Comparison of ENCODE assay signal across 12 cellular contexts in the genomic region with DNA sequence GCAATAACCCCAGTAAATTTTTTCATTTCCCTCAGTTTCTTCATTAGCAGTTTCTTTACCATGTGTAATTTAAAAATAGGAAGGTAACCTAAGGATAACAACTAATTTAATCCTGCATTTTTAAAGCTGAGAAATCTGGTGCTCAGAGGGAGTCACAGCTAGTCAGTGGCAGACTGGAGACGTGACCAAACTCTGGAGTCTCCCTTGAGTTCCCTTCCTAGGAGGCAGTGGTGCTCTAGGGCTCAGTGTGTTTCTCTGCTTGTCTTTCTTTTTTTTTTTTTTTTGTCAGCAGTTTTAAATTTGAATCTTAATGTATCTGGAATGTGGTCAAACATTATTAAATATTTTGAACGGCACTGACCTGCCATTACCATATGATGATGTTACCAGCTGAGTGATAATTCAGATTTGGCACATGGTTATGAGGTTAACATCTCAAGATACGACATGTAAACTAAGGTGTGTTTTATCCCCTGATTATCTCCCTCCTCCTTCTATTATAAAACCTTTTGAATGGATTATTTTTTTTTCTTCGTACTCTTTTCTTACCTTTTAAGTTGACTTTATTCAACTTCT.
A peak's percentile ranks its signal among the peaks of the same experiment; 100 is the strongest.
DNase-seq lines count a peak whose midpoint lies in the region; ATAC-seq and TF ChIP-seq lines count a peak whose summit lies in the region.
"Had no signal": no experiment of that assay in that cellular context is flagged by ENCODE, and none has a peak within 500 bp of the region (broad histone marks: within the 10 kb centered on the region; RNA-seq: fewer than 3 reads in every experiment).

No MANE protein-coding gene starts in this region.

- no peak overlapping the region for H3K27ac ChIP-seq in neural progenitor cell

- H3K36me3 Mint-ChIP-seq in WTC11 (no peaks in the 10 kb centered on the region), neural progenitor cell (no peaks in the 10 kb centered on the region), Calu3 (ENCODE audit: insufficient read depth, unreplicated experiment) (no peaks in the 10 kb centered on the region)
- no peaks in the 10 kb centered on the region for H3K36me3 Mint-ChIP-seq in stimulated activated effector memory CD8-positive, alpha-beta T cell treated with anti-CD3 and anti-CD28 coated beads, Interleukin-12 subunit alpha, Interleukin-12 subunit beta, amount 100 ng/mL, for 72 hours

- H3K4me2 ChIP-seq in neural progenitor cell, result no peak overlapping the region

- no peaks in the 10 kb centered on the region for H3F3A ChIP-seq in neural progenitor cell (ENCODE audit: low read depth)

- H3K4me3 Mint-ChIP-seq in WTC11 (no peak overlapping the region), neural progenitor cell (no peak overlapping the region), Calu3 (ENCODE audit: low read depth, unreplicated experiment) (no peak overlapping the region)
- H3K4me3 Mint-ChIP-seq in stimulated activated effector memory CD8-positive, alpha-beta T cell treated with anti-CD3 and anti-CD28 coated beads, Interleukin-12 subunit alpha, Interleukin-12 subunit beta, amount 100 ng/mL, for 72 hours, result no peak overlapping the region
- H3K4me3 Mint-ChIP-seq: B cell; CD4-positive, alpha-beta T cell had no signal

- no peaks in the 10 kb centered on the region for H3K9me3 ChIP-seq in neural progenitor cell (ENCODE audit: low read depth)
- H3K9me3 ChIP-seq: HAP-1 had no signal

- DNase-seq in HPDE6-E6E7 (ENCODE audit: extremely low spot score) (peak; percentile 26), WTC11 (ENCODE audit: low spot score) (no peak), fibroblast of mammary gland (ENCODE audit: low read depth) (peak; percentile 3), neural progenitor cell (ENCODE audit: low spot score) (peak; percentile 10), Calu3 (no peak), NCI-H446 treated with DMSO at 0.1 percent for 48 hours (lab: John Stamatoyannopoulos, UW) (no peak)
- DNase-seq in stimulated activated effector memory CD8-positive, alpha-beta T cell treated with anti-CD3 and anti-CD28 coated beads, Interleukin-12 subunit alpha, Interleukin-12 subunit beta, amount 100 ng/mL, for 72 hours (ENCODE audit: low spot score in 2 of 2), result no peak
- DNase-seq: C1 segment of cervical spinal cord; CD4-positive, alpha-beta T cell; DMS79 had no signal

- H3K4me1 ChIP-seq in neural progenitor cell, result no peaks in the 10 kb centered on the region
- H3K4me1 ChIP-seq: HAP-1 had no signal

- no peaks in the 10 kb centered on the region for H4K20me1 ChIP-seq in neural progenitor cell (ENCODE audit: low read depth)

- TF ChIP-seq CTCF in WTC11 (IDR thresholded peaks at IDR 0.05) (no peak), fibroblast of mammary gland (conservative IDR thresholded peaks at IDR 0.05; ENCODE audit: control insufficient read depth, insufficient read depth, low read depth, low read length) (no peak), neural progenitor cell (IDR thresholded peaks at IDR 0.05) (no peak), Calu3 (IDR thresholded peaks at IDR 0.05; ENCODE audit: unreplicated experiment) (no peak)

- BruUV-seq in Calu3 (replicated peaks; lab: Mats Ljungman, UMichigan), result no TSS peak

- intact Hi-C loops in Calu3 (cut with micrococcal nuclease; ENCODE audit: unreplicated experiment), result no loop called here

- H3K9me3 Mint-ChIP-seq in WTC11 (no peaks in the 10 kb centered on the region), neural progenitor cell (no peaks in the 10 kb centered on the region), Calu3 (ENCODE audit: low read depth, unreplicated experiment) (no peaks in the 10 kb centered on the region)
- peaks cover 12% of the 10 kb centered on the region for H3K9me3 Mint-ChIP-seq in stimulated activated effector memory CD8-positive, alpha-beta T cell treated with anti-CD3 and anti-CD28 coated beads, Interleukin-12 subunit alpha, Interleukin-12 subunit beta, amount 100 ng/mL, for 72 hours
- H3K9me3 Mint-ChIP-seq: CD4-positive, alpha-beta T cell had no signal

- no peak overlapping the region for H2AFZ ChIP-seq in neural progenitor cell (replicated peaks)

- H3K27ac Mint-ChIP-seq in WTC11, result no peak overlapping the region
- H3K27ac Mint-ChIP-seq in neural progenitor cell, result no peak overlapping the region
- H3K27ac Mint-ChIP-seq in Calu3 (ENCODE audit: unreplicated experiment), result no peak overlapping the region
- H3K27ac Mint-ChIP-seq in stimulated activated effector memory CD8-positive, alpha-beta T cell treated with anti-CD3 and anti-CD28 coated beads, Interleukin-12 subunit alpha, Interleukin-12 subunit beta, amount 100 ng/mL, for 72 hours, result no peak overlapping the region
- H3K27ac Mint-ChIP-seq: B cell; CD4-positive, alpha-beta T cell had no signal

- CTCF ChIA-PET in WTC11 (lab: Charles Lee), result interaction anchor here (0.6 kb wide), 1 partner anchor 1227 kb away, joined by 3 read pairs; no protein-coding TSS in a partner anchor
- CTCF ChIA-PET in Calu3 (lab: Charles Lee), result no interaction called here

- no peaks in the 10 kb centered on the region for H3K27me3 ChIP-seq in neural progenitor cell

- H3K4me1 Mint-ChIP-seq in WTC11, result no peaks in the 10 kb centered on the region
- no peaks in the 10 kb centered on the region for H3K4me1 Mint-ChIP-seq in neural progenitor cell
- no peaks in the 10 kb centered on the region for H3K4me1 Mint-ChIP-seq in Calu3 (ENCODE audit: low read depth, unreplicated experiment)
- no peaks in the 10 kb centered on the region for H3K4me1 Mint-ChIP-seq in stimulated activated effector memory CD8-positive, alpha-beta T cell treated with anti-CD3 and anti-CD28 coated beads, Interleukin-12 subunit alpha, Interleukin-12 subunit beta, amount 100 ng/mL, for 72 hours
- H3K4me1 Mint-ChIP-seq: B cell had no signal

- no peaks in the 10 kb centered on the region for H3K79me2 ChIP-seq in neural progenitor cell (ENCODE audit: low read depth)

- H3K9ac ChIP-seq in neural progenitor cell, result no peak overlapping the region

- H3K4me3 ChIP-seq in fibroblast of mammary gland (ENCODE audit: control insufficient read depth, low read depth, low read length), result no peak overlapping the region
- H3K4me3 ChIP-seq in neural progenitor cell, result no peak overlapping the region
- H3K4me3 ChIP-seq: HAP-1 had no signal

- POLR2A ChIA-PET in WTC11 (lab: Charles Lee), result no interaction called here

- no peaks in the 10 kb centered on the region for H3K36me3 ChIP-seq in neural progenitor cell
- H3K36me3 ChIP-seq: HAP-1 had no signal

- ATAC-seq in WTC11, result peak; percentile 56
- ATAC-seq in stimulated activated effector memory CD8-positive, alpha-beta T cell treated with anti-CD3 and anti-CD28 coated beads, Interleukin-12 subunit alpha, Interleukin-12 subunit beta, amount 100 ng/mL, for 72 hours, result no peak

- no peaks in the 10 kb centered on the region for H3K27me3 Mint-ChIP-seq in WTC11 (ENCODE audit: low read depth)
- H3K27me3 Mint-ChIP-seq in neural progenitor cell (ENCODE audit: insufficient read depth, low read depth), result no peaks in the 10 kb centered on the region
- H3K27me3 Mint-ChIP-seq in Calu3 (ENCODE audit: unreplicated experiment), result no peaks in the 10 kb centered on the region
- H3K27me3 Mint-ChIP-seq: B cell; CD4-positive, alpha-beta T cell had no signal

TF ChIP-seq in WTC11, 78 proteins besides CTCF, POLR2A, EP300 and RAD21:
- TF ChIP-seq NR2C2 (CRISPR knock-in tag; IDR thresholded peaks at IDR 0.05) (no peak), ZNF423 (CRISPR knock-in tag; IDR thresholded peaks at IDR 0.05) (no peak), NFE2L1 (CRISPR knock-in tag; IDR thresholded peaks at IDR 0.05) (no peak), ZNF416 (CRISPR knock-in tag; IDR thresholded peaks at IDR 0.05) (no peak), ETV6 (CRISPR knock-in tag; IDR thresholded peaks at IDR 0.05) (no peak)
- TF ChIP-seq, protein P1, sequence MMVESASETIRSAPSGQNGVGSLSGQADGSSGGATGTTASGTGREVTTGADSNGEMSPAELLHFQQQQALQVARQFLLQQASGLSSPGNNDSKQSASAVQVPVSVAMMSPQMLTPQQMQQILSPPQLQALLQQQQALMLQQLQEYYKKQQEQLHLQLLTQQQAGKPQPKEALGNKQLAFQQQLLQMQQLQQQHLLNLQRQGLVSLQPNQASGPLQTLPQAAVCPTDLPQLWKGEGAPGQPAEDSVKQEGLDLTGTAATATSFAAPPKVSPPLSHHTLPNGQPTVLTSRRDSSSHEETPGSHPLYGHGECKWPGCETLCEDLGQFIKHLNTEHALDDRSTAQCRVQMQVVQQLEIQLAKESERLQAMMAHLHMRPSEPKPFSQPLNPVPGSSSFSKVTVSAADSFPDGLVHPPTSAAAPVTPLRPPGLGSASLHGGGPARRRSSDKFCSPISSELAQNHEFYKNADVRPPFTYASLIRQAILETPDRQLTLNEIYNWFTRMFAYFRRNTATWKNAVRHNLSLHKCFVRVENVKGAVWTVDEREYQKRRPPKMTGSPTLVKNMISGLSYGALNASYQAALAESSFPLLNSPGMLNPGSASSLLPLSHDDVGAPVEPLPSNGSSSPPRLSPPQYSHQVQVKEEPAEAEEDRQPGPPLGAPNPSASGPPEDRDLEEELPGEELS (CRISPR knock-in tag; IDR thresholded peaks at IDR 0.05), result no peak
- TF ChIP-seq, protein P2, sequence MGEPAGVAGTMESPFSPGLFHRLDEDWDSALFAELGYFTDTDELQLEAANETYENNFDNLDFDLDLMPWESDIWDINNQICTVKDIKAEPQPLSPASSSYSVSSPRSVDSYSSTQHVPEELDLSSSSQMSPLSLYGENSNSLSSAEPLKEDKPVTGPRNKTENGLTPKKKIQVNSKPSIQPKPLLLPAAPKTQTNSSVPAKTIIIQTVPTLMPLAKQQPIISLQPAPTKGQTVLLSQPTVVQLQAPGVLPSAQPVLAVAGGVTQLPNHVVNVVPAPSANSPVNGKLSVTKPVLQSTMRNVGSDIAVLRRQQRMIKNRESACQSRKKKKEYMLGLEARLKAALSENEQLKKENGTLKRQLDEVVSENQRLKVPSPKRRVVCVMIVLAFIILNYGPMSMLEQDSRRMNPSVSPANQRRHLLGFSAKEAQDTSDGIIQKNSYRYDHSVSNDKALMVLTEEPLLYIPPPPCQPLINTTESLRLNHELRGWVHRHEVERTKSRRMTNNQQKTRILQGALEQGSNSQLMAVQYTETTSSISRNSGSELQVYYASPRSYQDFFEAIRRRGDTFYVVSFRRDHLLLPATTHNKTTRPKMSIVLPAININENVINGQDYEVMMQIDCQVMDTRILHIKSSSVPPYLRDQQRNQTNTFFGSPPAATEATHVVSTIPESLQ (CRISPR knock-in tag; IDR thresholded peaks at IDR 0.05), result no peak
TF ChIP-seq in WTC11: peak in this region for 0.

Comparison
In these comparisons a context has a peak if more than half of its experiments do, and no peak if none do; other contexts are left out.
1. DNase-seq: peak in HPDE6-E6E7 (single experiment), fibroblast of mammary gland (single experiment) and neural progenitor cell (single experiment); none in WTC11 (single experiment), Calu3 (single experiment), NCI-H446 treated with DMSO at 0.1 percent for 48 hours (single experiment) and stimulated activated effector memory CD8-positive, alpha-beta T cell treated with anti-CD3 and anti-CD28 coated beads, Interleukin-12 subunit alpha, Interleukin-12 subunit beta, amount 100 ng/mL, for 72 hours (0 of 2).